Comparison of ENCODE assay signal across 9 cellular contexts in the genomic region with DNA sequence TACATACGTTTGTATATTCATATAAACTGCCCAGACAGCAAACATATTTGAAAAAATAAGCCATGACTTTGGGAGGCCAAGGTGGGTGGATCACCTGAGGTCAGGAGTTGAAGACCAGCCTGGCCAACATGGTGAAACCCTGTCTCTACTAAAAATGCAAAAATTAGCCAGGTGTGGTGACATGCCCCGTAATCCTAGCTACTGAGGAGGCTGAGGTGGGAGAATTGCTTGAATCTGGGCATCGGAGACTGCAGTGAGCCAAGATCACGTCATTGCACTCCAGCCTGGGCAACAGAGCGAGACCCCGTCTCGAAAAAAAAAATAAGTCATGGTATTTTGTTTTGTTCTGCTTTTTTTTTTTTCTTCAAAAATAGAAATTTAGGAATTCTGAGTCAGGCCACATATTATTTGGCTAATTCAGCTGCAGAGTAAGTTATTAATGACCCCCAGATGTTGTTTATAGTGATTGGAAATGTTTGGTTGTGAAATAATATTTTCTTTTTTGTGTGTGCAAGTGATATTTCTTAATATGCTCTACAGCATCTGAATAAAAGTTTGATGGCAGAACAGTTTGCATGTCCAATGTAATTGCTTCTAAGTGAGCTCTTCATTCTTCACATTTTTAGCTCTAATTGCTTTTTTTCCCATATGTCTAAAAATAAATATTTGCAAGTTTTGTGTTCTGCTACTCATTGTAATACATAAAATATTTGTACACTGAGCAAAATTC.
DNase-seq lines count a peak whose midpoint lies in the region; ATAC-seq and TF ChIP-seq lines count a peak whose summit lies in the region.
"Had no signal": no experiment of that assay in that cellular context is flagged by ENCODE, and none has a peak within 500 bp of the region (broad histone marks: within the 10 kb centered on the region; RNA-seq: fewer than 3 reads in every experiment).

No MANE protein-coding gene starts in this region.

- ATAC-seq in HG02981 (IDR thresholded peaks at IDR 0.05; ENCODE audit: unreplicated experiment): peak; percentile 10
- ATAC-seq in effector memory CD8-positive, alpha-beta T cell (replicated peaks): no peak
- ATAC-seq in natural killer cell: no peak

- DNase-seq in activated T-cell treated with anti-CD3 and anti-CD28 coated beads, Interleukin-2, amount 50 U/mL, for 24 hours: no peak
- no peak for DNase-seq in activated T-cell treated with anti-CD3 and anti-CD28 coated beads, Interleukin-2, amount 50 U/mL, for 1 hour
- no peak for DNase-seq in effector memory CD8-positive, alpha-beta T cell
- DNase-seq in tibial nerve (ENCODE audit: low spot score in 2 of 2): no peak
- no peak for DNase-seq in DMS79 treated with DMSO at 0.1 percent for 48 hours (lab: John Stamatoyannopoulos, UW)
- DNase-seq in natural killer cell: no peak
- DNase-seq in NCI-H2196 (lab: John Stamatoyannopoulos, UW; ENCODE audit: unreplicated experiment): no peak
- DNase-seq: body of pancreas had no signal

- no peak for TF ChIP-seq EP300 in tibial nerve (IDR thresholded peaks at IDR 0.05)

- H3K9me3 ChIP-seq in tibial nerve: no peaks in the 10 kb centered on the region
- H3K9me3 ChIP-seq: body of pancreas had no signal

- no peaks in the 10 kb centered on the region for H3K27me3 Mint-ChIP-seq in activated T-cell treated with anti-CD3 and anti-CD28 coated beads, Interleukin-2, amount 50 U/mL, for 24 hours
- H3K27me3 Mint-ChIP-seq in effector memory CD8-positive, alpha-beta T cell: no peaks in the 10 kb centered on the region
- H3K27me3 Mint-ChIP-seq in natural killer cell (ENCODE audit: low read depth in 2 of 2): no peaks in the 10 kb centered on the region

- H3K27ac Mint-ChIP-seq in activated T-cell treated with anti-CD3 and anti-CD28 coated beads, Interleukin-2, amount 50 U/mL, for 24 hours: peak overlapping the region; percentile 83
- peak overlapping the region; percentile 35 to 65 for H3K27ac Mint-ChIP-seq in effector memory CD8-positive, alpha-beta T cell
- peak overlapping the region in 1 of 2 donors; percentile 71 for H3K27ac Mint-ChIP-seq in natural killer cell

- no peak for TF ChIP-seq POLR2A in tibial nerve (IDR thresholded peaks at IDR 0.05)

- 64% methylated on average over 7 of the region's 7 CpGs for WGBS in tibial nerve, 2 donors

- H3K4me3 ChIP-seq in tibial nerve: no peak overlapping the region
- H3K4me3 ChIP-seq: body of pancreas had no signal

- intact Hi-C loops in natural killer cell (cut with micrococcal nuclease): no loop called here

- TF ChIP-seq CTCF in tibial nerve (IDR thresholded peaks at IDR 0.05): no peak
- TF ChIP-seq CTCF in natural killer cell (IDR thresholded peaks at IDR 0.05): no peak

- no peaks in the 10 kb centered on the region for H3K27me3 ChIP-seq in tibial nerve
- H3K27me3 ChIP-seq: body of pancreas had no signal

- H3K4me3 Mint-ChIP-seq in activated T-cell treated with anti-CD3 and anti-CD28 coated beads, Interleukin-2, amount 50 U/mL, for 24 hours: no peak overlapping the region
- H3K4me3 Mint-ChIP-seq in effector memory CD8-positive, alpha-beta T cell: no peak overlapping the region
- H3K4me3 Mint-ChIP-seq in natural killer cell: no peak overlapping the region

- H3K4me1 ChIP-seq in tibial nerve: peaks cover 0 to 51% (median 44%) of the 10 kb centered on the region in 4 donors

- H3K4me1 Mint-ChIP-seq in activated T-cell treated with anti-CD3 and anti-CD28 coated beads, Interleukin-2, amount 50 U/mL, for 24 hours (ENCODE audit: low read depth): peaks cover 72% of the 10 kb centered on the region
- peaks cover 6 to 38% of the 10 kb centered on the region in 2 donors for H3K4me1 Mint-ChIP-seq in effector memory CD8-positive, alpha-beta T cell (ENCODE audit: low read depth in 2 of 2)
- H3K4me1 Mint-ChIP-seq in natural killer cell: peaks cover 24 to 25% of the 10 kb centered on the region in 2 donors

- H3K27ac ChIP-seq in tibial nerve: peak overlapping the region in 3 of 4 donors; percentile 50 to 65 (median 62)

- H3K36me3 ChIP-seq in tibial nerve: no peaks in the 10 kb centered on the region

- peaks cover 78% of the 10 kb centered on the region for H3K36me3 Mint-ChIP-seq in activated T-cell treated with anti-CD3 and anti-CD28 coated beads, Interleukin-2, amount 50 U/mL, for 24 hours (ENCODE audit: low read depth)
- H3K36me3 Mint-ChIP-seq in effector memory CD8-positive, alpha-beta T cell (ENCODE audit: insufficient read depth): no peaks in the 10 kb centered on the region
- no peaks in the 10 kb centered on the region for H3K36me3 Mint-ChIP-seq in natural killer cell

- peaks cover 3% of the 10 kb centered on the region for H3K9me3 Mint-ChIP-seq in activated T-cell treated with anti-CD3 and anti-CD28 coated beads, Interleukin-2, amount 50 U/mL, for 24 hours
- H3K9me3 Mint-ChIP-seq in effector memory CD8-positive, alpha-beta T cell: no peaks in the 10 kb centered on the region
- no peaks in the 10 kb centered on the region for H3K9me3 Mint-ChIP-seq in natural killer cell
